Comparison of ENCODE assay signal across 9 cellular contexts in the genomic region with DNA sequence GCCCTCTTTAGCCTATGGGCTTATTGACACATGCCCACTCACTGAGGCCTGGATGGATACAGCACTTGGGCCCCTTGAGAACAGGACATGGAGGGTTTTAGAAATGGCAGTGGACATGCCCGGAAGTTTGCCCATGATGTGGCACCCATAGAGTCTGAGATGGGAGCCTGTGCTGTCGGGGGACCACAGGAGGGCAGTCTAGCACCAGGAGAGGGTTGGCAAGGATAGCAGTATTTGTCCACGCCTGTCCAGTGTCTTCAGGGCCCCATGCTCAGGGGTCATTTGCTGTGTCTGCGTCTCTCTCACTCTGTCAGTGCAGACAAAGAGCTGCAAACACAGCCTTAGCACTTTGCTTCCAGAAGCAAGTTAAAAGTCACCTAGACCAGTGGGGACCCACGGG. TPM values are rescaled to one million over a fixed set of nuclear protein-coding genes. Genes with fewer than 3 reads are reported as not detected.
DNase-seq lines count a peak whose midpoint lies in the region; ATAC-seq, FAIRE-seq and TF ChIP-seq lines count a peak whose summit lies in the region.
"Had no signal": no experiment of that assay in that cellular context is flagged by ENCODE, and none has a peak within 500 bp of the region (broad histone marks: within the 10 kb centered on the region; RNA-seq: fewer than 3 reads in every experiment).

No MANE protein-coding gene starts in this region.

- no peaks in the 10 kb centered on the region for H3K9me3 ChIP-seq in breast epithelium
- no peaks in the 10 kb centered on the region for H3K9me3 ChIP-seq in spleen

- TF ChIP-seq CTCF in MCF 10A (IDR thresholded peaks at IDR 0.05; ENCODE audit: unreplicated experiment) (peak; percentile 24), breast epithelium (IDR thresholded peaks at IDR 0.05) (no peak), spleen (IDR thresholded peaks at IDR 0.05 in 8 of 11, conservative IDR thresholded peaks at IDR 0.05 in 3 of 11) (peak in 6 of 11 experiments; percentile 29 to 52 (median 44))

- H3K27ac ChIP-seq in breast epithelium, result no peak overlapping the region
- H3K27ac ChIP-seq in spleen, result no peak overlapping the region
- H3K27ac ChIP-seq: skin epidermis had no signal

- TF ChIP-seq POLR2A in breast epithelium (IDR thresholded peaks at IDR 0.05), result no peak
- no peak for TF ChIP-seq POLR2A in erythroblast (IDR thresholded peaks at IDR 0.05; ENCODE audit: low read length)
- no peak for TF ChIP-seq POLR2A in spleen (IDR thresholded peaks at IDR 0.05)

- H3K9me3 Mint-ChIP-seq in MCF 10A (ENCODE audit: unreplicated experiment), result no peaks in the 10 kb centered on the region

- no peak overlapping the region for H3K27ac Mint-ChIP-seq in MCF 10A (ENCODE audit: low read depth, unreplicated experiment)

- H3K36me3 ChIP-seq in breast epithelium, result no peaks in the 10 kb centered on the region
- no peaks in the 10 kb centered on the region for H3K36me3 ChIP-seq in spleen

- H3K4me1 ChIP-seq in breast epithelium (no peaks in the 10 kb centered on the region), spleen (peaks cover 0 to 21% (median 14%) of the 10 kb centered on the region in 6 donors)

- BruUV-seq in MCF 10A (replicated peaks; lab: Mats Ljungman, UMichigan), result no TSS peak

- H3K4me1 Mint-ChIP-seq in MCF 10A (ENCODE audit: insufficient read depth, unreplicated experiment), result peaks cover 5% of the 10 kb centered on the region

- WGBS in spleen, 5 donors, result 69 to 97% (median 82%) methylated on average over 4 to 5 of the region's 5 CpGs

- no peak overlapping the region for H3K4me3 ChIP-seq in breast epithelium
- no peak overlapping the region for H3K4me3 ChIP-seq in spleen
- H3K4me3 ChIP-seq: skin epidermis had no signal

- ATAC-seq in HG03159 (IDR thresholded peaks at IDR 0.05; ENCODE audit: unreplicated experiment), result no peak

- no peaks in the 10 kb centered on the region for H3K27me3 Mint-ChIP-seq in MCF 10A (ENCODE audit: insufficient read depth, unreplicated experiment)

- no peak overlapping the region for H3K4me3 Mint-ChIP-seq in MCF 10A (ENCODE audit: unreplicated experiment)

- CTCF ChIA-PET in MCF 10A (lab: Yijun Ruan, JAX), result interaction anchor here (0.5 to 6.9 kb wide), 12 partner anchors 36 to 282 kb away, joined by 3 to 40 read pairs (median 5); a partner anchor contains a TSS

- intact Hi-C loops in MCF 10A (cut with micrococcal nuclease) (no loop called here), breast epithelium (cut with DNase I; ENCODE audit: low total_unique reads) (loop anchor here (10.0 kb wide), 1 partner anchor 221 kb away; no protein-coding TSS in a partner anchor), spleen (cut with DNase I; ENCODE audit: low total_unique reads) (no loop called here), posterior cingulate gyrus (cut with DNase I) (no loop called here)

- POLR2A ChIA-PET in MCF 10A (lab: Yijun Ruan, JAX), result no interaction called here

- no peak for FAIRE-seq in urothelium cell line (lab: Jason Lieb, UNC)

- H3K27me3 ChIP-seq in breast epithelium (no peaks in the 10 kb centered on the region), spleen (replicated peaks in 1 of 7) (peaks cover 0 to 4% (median 0%) of the 10 kb centered on the region in 7 donors)

- DNase-seq in MCF 10A (ENCODE audit: unreplicated experiment), result peak; percentile 44
- DNase-seq in breast epithelium (ENCODE audit: low spot score in 2 of 2), result no peak
- peak; percentile 53 for DNase-seq in OCI-M1 (lab: John Stamatoyannopoulos, UW)
- peak; percentile 34 to 54 for DNase-seq in erythroblast (lab: John Stamatoyannopoulos, UW)
- DNase-seq in spleen, result peak; percentile 78
- DNase-seq in posterior cingulate gyrus, result no peak
- no peak for DNase-seq in urothelium cell line (ENCODE audit: low spot score)

- H3K36me3 Mint-ChIP-seq in MCF 10A (ENCODE audit: insufficient read depth, unreplicated experiment), result no peaks in the 10 kb centered on the region

RNA-seq across cellular contexts. Expression of a gene that starts 48.7 kb away (rescaled TPM):
- total RNA-seq in MCF 10A (2022) (not detected in 2 replicates), breast epithelium (1 to 10 TPM; 1.9 to 5.9 (median 2.3) TPM), spleen (under 1 TPM in 3 of 7 donors, not detected in 4; 0.13 to 0.49 (median 0.23) TPM)
- polyA plus RNA-seq in spleen, result under 1 TPM; 0.05 to 0.13 (median 0.06) TPM

Comparison
In these comparisons a context has a peak if more than half of its experiments do, and no peak if none do; other contexts are left out.
1. DNase-seq: peak in MCF 10A (single experiment), OCI-M1 (single experiment), erythroblast (2 of 2) and spleen (single experiment); none in breast epithelium (0 of 2), posterior cingulate gyrus (0 of 10) and urothelium cell line (single experiment).
2. CTCF ChIP-seq: peak in MCF 10A (single experiment) and spleen (6 of 11); none in breast epithelium (0 of 3).